In genomic region chr10:68156373-68157185, GRCh38 we compare ENCODE assay signal across 9 cellular contexts. TPM values are rescaled to one million over a fixed set of nuclear protein-coding genes. Genes with fewer than 3 reads are reported as not detected.
DNase-seq lines count a peak whose midpoint lies in the region; ATAC-seq and TF ChIP-seq lines count a peak whose summit lies in the region.
"Had no signal": no experiment of that assay in that cellular context is flagged by ENCODE, and none has a peak within 500 bp of the region (broad histone marks: within the 10 kb centered on the region; RNA-seq: fewer than 3 reads in every experiment).

No MANE protein-coding gene starts in this region.

- ATAC-seq in activated CD8-positive, alpha-beta memory T cell treated with anti-CD3 and anti-CD28 coated beads, Interleukin-2, amount 10 ng/mL, durations not matched to agents 7 days and 5 days: no peak
- ATAC-seq in omental fat pad (ENCODE audit: low FRiP score) (no peak), HG02973 (IDR thresholded peaks at IDR 0.05; ENCODE audit: unreplicated experiment) (no peak)

- peaks cover 2% of the 10 kb centered on the region for H3K27me3 Mint-ChIP-seq in activated CD8-positive, alpha-beta memory T cell treated with anti-CD3 and anti-CD28 coated beads, Interleukin-2, amount 10 ng/mL, durations not matched to agents 7 days and 5 days

- DNase-seq in C1 segment of cervical spinal cord (lab: John Stamatoyannopoulos, UW): peak in 8 of 14 donors; percentile 4 to 52 (median 10)
- peak; percentile 47 for DNase-seq in GM20000 (ENCODE audit: low spot score)
- peak; percentile 19 for DNase-seq in NCI-H82 treated with DMSO at 0.1 percent for 48 hours (lab: John Stamatoyannopoulos, UW; ENCODE audit: unreplicated experiment)
- DNase-seq in activated CD8-positive, alpha-beta memory T cell treated with anti-CD3 and anti-CD28 coated beads, Interleukin-2, amount 10 ng/mL, durations not matched to agents 7 days and 5 days: peak; percentile 71
- peak; percentile 65 for DNase-seq in fibroblast of gingiva (ENCODE audit: low read depth)
- peak; percentile 67 for DNase-seq in omental fat pad (ENCODE audit: low spot score)
- DNase-seq in tibial nerve (ENCODE audit: low spot score in 2 of 2): peak; percentile 31 to 93

- peaks cover 4% of the 10 kb centered on the region for H3K4me1 Mint-ChIP-seq in activated CD8-positive, alpha-beta memory T cell treated with anti-CD3 and anti-CD28 coated beads, Interleukin-2, amount 10 ng/mL, durations not matched to agents 7 days and 5 days
- H3K4me1 Mint-ChIP-seq: IgD-negative memory B cell had no signal

- no peak for TF ChIP-seq EP300 in tibial nerve (IDR thresholded peaks at IDR 0.05)

- no peaks in the 10 kb centered on the region for H3K9me3 Mint-ChIP-seq in activated CD8-positive, alpha-beta memory T cell treated with anti-CD3 and anti-CD28 coated beads, Interleukin-2, amount 10 ng/mL, durations not matched to agents 7 days and 5 days (ENCODE audit: low read depth)
- H3K9me3 Mint-ChIP-seq: IgD-negative memory B cell had no signal

- no peaks in the 10 kb centered on the region for H3K9me3 ChIP-seq in tibial nerve

- H3K4me3 Mint-ChIP-seq in activated CD8-positive, alpha-beta memory T cell treated with anti-CD3 and anti-CD28 coated beads, Interleukin-2, amount 10 ng/mL, durations not matched to agents 7 days and 5 days: no peak overlapping the region
- H3K4me3 Mint-ChIP-seq: IgD-negative memory B cell had no signal

- peaks cover 0 to 24% (median 2%) of the 10 kb centered on the region in 4 donors for H3K4me1 ChIP-seq in tibial nerve

- TF ChIP-seq POLR2A in tibial nerve (IDR thresholded peaks at IDR 0.05): no peak

- CTCF ChIA-PET in activated CD8-positive, alpha-beta memory T cell treated with anti-CD3 and anti-CD28 coated beads, Interleukin-2, amount 10 ng/mL, durations not matched to agents 7 days and 5 days (lab: Charles Lee): interaction anchor here (0.7 to 7.6 kb wide), 14 partner anchors 9 to 368 kb away, joined by 3 to 98 read pairs (median 6); no protein-coding TSS in a partner anchor

- H3K27ac Mint-ChIP-seq in activated CD8-positive, alpha-beta memory T cell treated with anti-CD3 and anti-CD28 coated beads, Interleukin-2, amount 10 ng/mL, durations not matched to agents 7 days and 5 days: no peak overlapping the region

- H3K36me3 Mint-ChIP-seq in activated CD8-positive, alpha-beta memory T cell treated with anti-CD3 and anti-CD28 coated beads, Interleukin-2, amount 10 ng/mL, durations not matched to agents 7 days and 5 days: no peaks in the 10 kb centered on the region
- H3K36me3 Mint-ChIP-seq: IgD-negative memory B cell had no signal

- 20 to 25% methylated on average over 11 of the region's 11 CpGs for WGBS in tibial nerve, 2 donors

- peak; percentile 52 for TF ChIP-seq CTCF in GM20000 (IDR thresholded peaks at IDR 0.05; ENCODE audit: extremely low read depth, missing control alignments)
- peak in 2 of 3 donors; percentile 19 to 33 for TF ChIP-seq CTCF in omental fat pad (IDR thresholded peaks at IDR 0.05)
- peak; percentile 66 to 82 (median 81) for TF ChIP-seq CTCF in tibial nerve (IDR thresholded peaks at IDR 0.05)

- H3K4me3 ChIP-seq in tibial nerve: no peak overlapping the region

- H3K27me3 ChIP-seq in tibial nerve: no peaks in the 10 kb centered on the region

- H3K36me3 ChIP-seq in tibial nerve: no peaks in the 10 kb centered on the region

- peak overlapping the region in 2 of 4 donors; percentile 16 to 40 for H3K27ac ChIP-seq in tibial nerve

RNA-seq across cellular contexts. Expression of gene MYPN, which starts 47.3 kb away (rescaled TPM):
- not detected for total RNA-seq in activated CD8-positive, alpha-beta memory T cell treated with anti-CD3 and anti-CD28 coated beads, Interleukin-2, amount 10 ng/mL, durations not matched to agents 7 days and 5 days
- total RNA-seq in omental fat pad: not detected
- total RNA-seq in tibial nerve: not detected

Comparison
In these comparisons a context has a peak if more than half of its experiments do, and no peak if none do; other contexts are left out.
1. DNase-seq: peak in every context shown above with its lines; median percentile 71 in activated CD8-positive, alpha-beta memory T cell treated with anti-CD3 and anti-CD28 coated beads, Interleukin-2, amount 10 ng/mL, durations not matched to agents 7 days and 5 days; 67 in omental fat pad; 65 in fibroblast of gingiva; 62 in tibial nerve; 47 in GM20000; 19 in NCI-H82 treated with DMSO at 0.1 percent for 48 hours; 10 in C1 segment of cervical spinal cord.
2. CTCF ChIP-seq: peak in every context shown above with its lines; median percentile 81 in tibial nerve; 52 in GM20000; 26 in omental fat pad.